1 cellular context compared by ENCODE assay signal in the genomic region with DNA sequence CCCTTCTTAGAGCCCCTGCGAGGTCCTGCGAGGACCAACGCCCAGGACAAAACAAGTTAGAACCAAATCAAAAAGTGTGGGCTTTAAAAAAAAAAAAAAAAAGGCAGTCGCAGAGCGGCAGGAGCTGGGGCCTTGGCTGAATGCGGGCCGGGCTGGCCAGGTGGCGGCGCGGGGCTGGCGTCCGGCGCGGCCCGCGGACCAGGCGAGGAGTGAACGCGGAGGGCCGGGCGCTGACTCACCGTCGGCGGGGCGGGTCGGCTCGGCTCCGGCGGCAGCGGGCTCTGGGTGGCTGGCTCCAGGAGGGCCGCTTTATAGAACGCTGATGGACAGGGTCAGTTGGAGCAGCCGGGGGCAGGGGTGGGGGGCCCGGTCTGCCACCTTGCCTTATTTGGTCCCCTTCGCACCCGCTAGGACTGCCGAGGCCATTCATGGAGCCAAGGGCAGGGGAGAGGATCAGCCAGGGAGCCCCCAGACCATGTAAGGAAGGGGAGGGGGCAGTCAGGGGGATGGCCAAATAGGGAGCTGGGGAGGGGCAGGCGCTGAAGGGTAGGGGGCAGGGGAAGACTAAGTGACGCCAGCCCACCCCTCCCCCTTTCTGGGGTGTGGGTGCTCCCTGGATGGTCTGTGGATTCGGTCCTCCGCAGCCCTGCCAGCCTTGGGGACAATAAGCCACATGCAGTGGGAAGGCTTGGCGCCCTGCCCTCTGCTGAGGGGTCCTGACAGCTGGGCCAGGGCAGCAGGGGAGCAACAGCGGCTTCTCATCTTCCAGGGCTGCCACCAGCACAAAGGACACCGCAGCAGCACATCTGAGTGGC.
TF ChIP-seq lines count a peak whose summit lies in the region.

Gene ACTC1 (minus strand): TSS at position 283 of the 815 bp plus-strand sequence. CDS start 741 bp downstream, outside the sequence.

TF ChIP-seq in IMR-90, 13 proteins besides CTCF, POLR2A, EP300 and RAD21:
- no peak for TF ChIP-seq MXI1 (IDR thresholded peaks at IDR 0.05; ENCODE audit: borderline replicate concordance, low read depth, low read length)
- TF ChIP-seq SMC3 (IDR thresholded peaks at IDR 0.05; ENCODE audit: low read depth, low read length) = peak; percentile 40
- TF ChIP-seq FOS (IDR thresholded peaks at IDR 0.05; ENCODE audit: low read depth, low read length) = peak; percentile 76
- TF ChIP-seq MAZ (IDR thresholded peaks at IDR 0.05; ENCODE audit: borderline replicate concordance, low read depth, low read length) = no peak
